Comparison of ENCODE assay signal across 17 cellular contexts in the genomic region with DNA sequence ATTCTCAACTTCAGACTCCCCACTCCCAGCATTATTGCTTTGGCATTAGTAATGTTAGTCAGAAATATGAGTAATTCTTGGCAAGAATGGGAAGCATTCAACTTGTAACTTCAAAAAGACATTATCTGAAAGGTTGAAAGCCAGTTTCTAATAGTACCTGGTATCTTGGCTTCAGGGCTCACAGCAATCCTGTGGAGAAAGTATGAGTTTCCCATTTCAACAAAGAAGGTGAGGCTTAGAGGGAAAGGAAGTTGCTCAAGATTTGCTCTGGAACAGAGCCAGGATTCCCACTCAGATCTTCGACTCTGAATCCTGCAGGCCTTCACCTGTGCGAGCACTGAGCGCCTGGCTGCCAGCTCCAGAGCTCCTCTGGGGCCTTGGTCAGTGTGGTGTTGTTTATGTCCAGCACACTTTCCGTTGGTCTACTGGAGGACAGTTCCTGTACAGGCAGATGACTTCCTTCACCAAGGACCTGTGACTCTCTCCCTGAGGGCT.
DNase-seq lines count a peak whose midpoint lies in the region; ATAC-seq, FAIRE-seq and TF ChIP-seq lines count a peak whose summit lies in the region.
"Had no signal": no experiment of that assay in that cellular context is flagged by ENCODE, and none has a peak within 500 bp of the region (broad histone marks: within the 10 kb centered on the region; RNA-seq: fewer than 3 reads in every experiment).

No MANE protein-coding gene starts in this region.

- H2BK5ac ChIP-seq in IMR-90 (ENCODE audit: low read depth, low read length, poor library complexity, severe bottlenecking), result peak overlapping the region; percentile 63

- H3K9me3 Mint-ChIP-seq in MCF 10A (ENCODE audit: unreplicated experiment), result no peaks in the 10 kb centered on the region
- H3K9me3 Mint-ChIP-seq: activated T-cell treated with anti-CD3 and anti-CD28 coated beads, Interleukin-2, amount 50 U/mL, for 24 hours had no signal

- no peaks in the 10 kb centered on the region for H3K27me3 Mint-ChIP-seq in MCF 10A (ENCODE audit: insufficient read depth, unreplicated experiment)

- H3K14ac ChIP-seq in IMR-90 (replicated peaks; ENCODE audit: low read depth, low read length), result peak overlapping the region; percentile 69

- H4K91ac ChIP-seq in IMR-90 (ENCODE audit: insufficient read depth, low read depth, low read length), result peak overlapping the region; percentile 78

- in situ Hi-C loops in IMR-90 (cut with MboI; ENCODE audit: low sequenced_read_pairs), result no loop called here

- H3K9me1 ChIP-seq in IMR-90 (ENCODE audit: insufficient read depth, low read length), result peaks cover 20% of the 10 kb centered on the region; the same call in 1 of the 2 replicates

- H2AK5ac ChIP-seq in IMR-90 (ENCODE audit: low read depth, low read length), result peak overlapping the region; percentile 81

- H4K20me1 ChIP-seq in IMR-90 (ENCODE audit: insufficient read depth, low read length), result no peaks in the 10 kb centered on the region

- peak overlapping the region; percentile 53 for H4K5ac ChIP-seq in IMR-90 (ENCODE audit: low read depth, low read length)

- H3K4me1 ChIP-seq in IMR-90 (ENCODE audit: control insufficient read depth, insufficient read depth, low read length) (peaks cover 26% of the 10 kb centered on the region), skeletal muscle tissue (ENCODE audit: control insufficient read depth in 3 of 3, insufficient read depth in 3 of 3, low read length in 3 of 3) (peaks cover 18 to 36% (median 33%) of the 10 kb centered on the region in 3 donors)

- H2AFZ ChIP-seq in IMR-90 (replicated peaks; ENCODE audit: low read length, poor library complexity), result peak overlapping the region; percentile 56

- no peak overlapping the region for H3K56ac ChIP-seq in IMR-90 (ENCODE audit: extremely low read depth, insufficient read depth, low read length)

- no peak for FAIRE-seq in GM19239 (lab: Jason Lieb, UNC)

- intact Hi-C loops in IMR-90 (cut with micrococcal nuclease), result loop anchor here (5.0 kb wide), 1 partner anchor 127 kb away; no protein-coding TSS in a partner anchor
- intact Hi-C loops in MCF 10A (cut with micrococcal nuclease), result loop anchor here (2.0 kb wide), 1 partner anchor 97 kb away; no protein-coding TSS in a partner anchor

- dilution Hi-C loops in IMR-90 (cut with HindIII; ENCODE audit: low sequenced_read_pairs, unreplicated experiment), result no loop called here

- BruUV-seq in IMR-90 (replicated peaks; lab: Mats Ljungman, UMichigan) (no TSS peak), MCF 10A (replicated peaks; lab: Mats Ljungman, UMichigan) (no TSS peak)

- H3K9me3 ChIP-seq in IMR-90 (ENCODE audit: control insufficient read depth, insufficient read depth, low read length) (no peaks in the 10 kb centered on the region), skeletal muscle tissue (ENCODE audit: control insufficient read depth in 3 of 3, low read length in 3 of 3) (no peaks in the 10 kb centered on the region)
- H3K9me3 ChIP-seq: psoas muscle had no signal

- CTCF ChIA-PET in IMR-90 (lab: Yijun Ruan, JAX) (no interaction called here), MCF 10A (lab: Yijun Ruan, JAX) (interaction anchor here (0.7 to 1.0 kb wide), 3 partner anchors 37 to 100 kb away, joined by 3 to 4 read pairs (median 3); no protein-coding TSS in a partner anchor)

- peak overlapping the region; percentile 82 for H2BK120ac ChIP-seq in IMR-90 (ENCODE audit: low read depth, low read length)

- TF ChIP-seq POLR2A in IMR-90 (IDR thresholded peaks at IDR 0.05; ENCODE audit: low read depth, low read length), result no peak

- H3K4me1 Mint-ChIP-seq in MCF 10A (ENCODE audit: insufficient read depth, unreplicated experiment), result peaks cover 14% of the 10 kb centered on the region

- H3K27me3 ChIP-seq in IMR-90 (ENCODE audit: control insufficient read depth, insufficient read depth, low read length) (no peaks in the 10 kb centered on the region), skeletal muscle tissue (ENCODE audit: control insufficient read depth in 3 of 3, insufficient read depth in 3 of 3, low read length in 3 of 3) (no peaks in the 10 kb centered on the region)

- H3K36me3 ChIP-seq in IMR-90 (ENCODE audit: control insufficient read depth, insufficient read depth, low read length), result no peaks in the 10 kb centered on the region
- no peaks in the 10 kb centered on the region for H3K36me3 ChIP-seq in skeletal muscle tissue (ENCODE audit: control insufficient read depth in 3 of 3, insufficient read depth in 3 of 3, low read length in 3 of 3)

- no peak for ATAC-seq in IMR-90 (ENCODE audit: low read depth)
- ATAC-seq in HG02571 (IDR thresholded peaks at IDR 0.05; ENCODE audit: unreplicated experiment), result no peak

- H3K9ac ChIP-seq in IMR-90 (ENCODE audit: low read depth, low read length), result no peak overlapping the region
- H3K9ac ChIP-seq in skeletal muscle tissue (ENCODE audit: low read depth in 1 of 3, low read length in 3 of 3), result no peak overlapping the region

- peak overlapping the region; percentile 79 for H2BK20ac ChIP-seq in IMR-90 (ENCODE audit: low read depth, low read length)

- H3K4ac ChIP-seq in IMR-90 (ENCODE audit: low read depth, low read length), result peak overlapping the region; percentile 79

- peak overlapping the region; percentile 20 to 58; a peak in 3 of 4 replicates for H4K8ac ChIP-seq in IMR-90 (ENCODE audit: low read depth in 2 of 2, low read length in 2 of 2)

- no peak overlapping the region for H3K4me3 Mint-ChIP-seq in MCF 10A (ENCODE audit: unreplicated experiment)
- H3K4me3 Mint-ChIP-seq: activated T-cell treated with anti-CD3 and anti-CD28 coated beads, Interleukin-2, amount 50 U/mL, for 24 hours had no signal

- DNase-seq in IMR-90, result peak; percentile 59
- DNase-seq in MCF 10A (ENCODE audit: unreplicated experiment), result peak; percentile 92
- peak; percentile 28 for DNase-seq in iris pigment epithelial cell (ENCODE audit: low read depth)
- DNase-seq in stimulated activated CD4-positive, alpha-beta T cell treated with anti-CD3 and anti-CD28 coated beads, Interleukin-2, amount 100 ng/mL, for 24 hours, result no peak
- DNase-seq in DMS79 (lab: John Stamatoyannopoulos, UW), result no peak
- DNase-seq in GM19239 (ENCODE audit: insufficient read length, low spot score), result no peak
- DNase-seq: activated CD4-positive, alpha-beta T cell treated with anti-CD3 and anti-CD28 coated beads, Interleukin-2, amount 50 U/mL, for 1 hour; activated T-cell treated with anti-CD3 and anti-CD28 coated beads, Interleukin-2, amount 50 U/mL, for 24 hours; DMS79 treated with DMSO at 0.1 percent for 48 hours; foreskin fibroblast; NCI-H2029 treated with DMSO at 0.1 percent for 48 hours; NCI-H748 treated with DMSO at 0.1 percent for 48 hours; psoas muscle; stimulated activated CD4-positive, alpha-beta T cell treated with anti-CD3 and anti-CD28 coated beads, Interleukin-1b, Interleukin-23, amount 100 ng/mL, for 48 hours had no signal

- H3K4me2 ChIP-seq in IMR-90 (ENCODE audit: low read depth, low read length), result no peak overlapping the region

- TF ChIP-seq CTCF in IMR-90 (conservative IDR thresholded peaks at IDR 0.05; ENCODE audit: low read depth, low read length) (no peak), MCF 10A (IDR thresholded peaks at IDR 0.05; ENCODE audit: unreplicated experiment) (no peak)

- POLR2A ChIA-PET in IMR-90 (lab: Charles Lee; ENCODE audit: unreplicated experiment) (interaction anchor here (0.5 kb wide), 1 partner anchor 325 kb away, joined by 3 read pairs; no protein-coding TSS in a partner anchor), MCF 10A (lab: Yijun Ruan, JAX) (interaction anchor here (0.7 to 1.5 kb wide), 3 partner anchors 8 to 20 kb away, joined by 3 to 7 read pairs (median 4); no protein-coding TSS in a partner anchor)

- no peak overlapping the region for H3K27ac ChIP-seq in IMR-90 (ENCODE audit: insufficient read depth, low read length)
- H3K27ac ChIP-seq in skeletal muscle tissue (ENCODE audit: low read depth, low read length), result peak overlapping the region; percentile 77
- H3K27ac ChIP-seq: C4-2B, psoas muscle had no signal

- H3K4me3 ChIP-seq in IMR-90 (ENCODE audit: insufficient read depth, low read depth, low read length) (no peak overlapping the region), skeletal muscle tissue (ENCODE audit: low read length in 3 of 3) (no peak overlapping the region)
- H3K4me3 ChIP-seq: psoas muscle had no signal

- peak overlapping the region; percentile 75; the same call in 2 of the 3 replicates for H2BK15ac ChIP-seq in IMR-90 (ENCODE audit: low read depth, low read length)

- peak overlapping the region; percentile 31 for H3K27ac Mint-ChIP-seq in MCF 10A (ENCODE audit: low read depth, unreplicated experiment)
- H3K27ac Mint-ChIP-seq: activated T-cell treated with anti-CD3 and anti-CD28 coated beads, Interleukin-2, amount 50 U/mL, for 24 hours had no signal

- WGBS in IMR-90 (ENCODE audit: extremely low coverage in 2 of 2, insufficient read length in 1 of 2), 2 experiments, result no CpG with 5 or more reads among the region's 4 CpGs

- peak overlapping the region; percentile 70; the same call in 1 of the 2 replicates for H3K23ac ChIP-seq in IMR-90 (ENCODE audit: low read depth, low read length)

- peaks cover 0 to 33% of the 10 kb centered on the region in 2 experiments; a peak in 2 of 4 replicates for H3K79me1 ChIP-seq in IMR-90 (ENCODE audit: low read depth in 1 of 2, low read length in 2 of 2)

- peak overlapping the region; percentile 74 for H2AK9ac ChIP-seq in IMR-90 (replicated peaks; ENCODE audit: low read depth, low read length, poor library complexity)

- TF ChIP-seq RAD21 in IMR-90 (IDR thresholded peaks at IDR 0.05; ENCODE audit: low read length), result no peak

- peak overlapping the region; percentile 82; the same call in 1 of the 2 replicates for H3K18ac ChIP-seq in IMR-90 (ENCODE audit: low read depth, low read length)

- H3K36me3 Mint-ChIP-seq in MCF 10A (ENCODE audit: insufficient read depth, unreplicated experiment), result no peaks in the 10 kb centered on the region

TF ChIP-seq in IMR-90, 13 proteins besides CTCF, POLR2A, EP300 and RAD21:
- TF ChIP-seq NFE2L2 (IDR thresholded peaks at IDR 0.05; ENCODE audit: low read depth, low read length) (no peak), MXI1 (IDR thresholded peaks at IDR 0.05; ENCODE audit: borderline replicate concordance, low read depth, low read length) (no peak), MAZ (IDR thresholded peaks at IDR 0.05; ENCODE audit: borderline replicate concordance, low read depth, low read length) (no peak)

Comparison
In these comparisons a context has a peak if more than half of its experiments do, and no peak if none do; other contexts are left out.
1. DNase-seq: peak in IMR-90 (single experiment), MCF 10A (single experiment) and iris pigment epithelial cell (single experiment); none in stimulated activated CD4-positive, alpha-beta T cell treated with anti-CD3 and anti-CD28 coated beads, Interleukin-2, amount 100 ng/mL, for 24 hours (0 of 2), DMS79 (single experiment) and GM19239 (single experiment).